ENCODE assay signal across 17 cellular contexts in the genomic region with DNA sequence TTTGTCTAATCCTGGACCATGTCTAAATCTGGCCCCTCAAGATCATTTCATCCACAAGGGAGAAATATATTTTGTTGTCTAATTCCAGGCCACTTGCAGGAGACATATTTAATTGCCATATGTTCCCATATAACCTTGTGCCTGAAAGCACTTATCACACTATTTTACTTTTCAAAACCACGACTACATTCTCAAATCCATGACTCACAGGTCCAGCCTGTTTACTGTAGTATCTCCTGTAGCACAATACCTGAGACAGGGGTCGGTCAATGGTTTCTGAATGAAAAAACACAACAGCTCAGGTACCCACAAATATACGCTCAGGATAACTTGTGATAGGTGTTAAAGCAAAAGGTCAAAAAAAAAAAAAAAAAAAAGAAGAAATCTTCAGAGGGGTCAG.
DNase-seq lines count a peak whose midpoint lies in the region; ATAC-seq, FAIRE-seq and TF ChIP-seq lines count a peak whose summit lies in the region.
"Had no signal": no experiment of that assay in that cellular context is flagged by ENCODE, and none has a peak within 500 bp of the region (broad histone marks: within the 10 kb centered on the region; RNA-seq: fewer than 3 reads in every experiment).

No MANE protein-coding gene starts in this region.

- no peak for TF ChIP-seq POLR2A in HepG2 (IDR thresholded peaks at IDR 0.05; ENCODE audit: insufficient read depth in 1 of 2, low read depth in 2 of 2, low read length in 2 of 2)

- DNase-seq in DMS 273 treated with DMSO at 0.1 percent for 48 hours (lab: John Stamatoyannopoulos, UW) (peak; percentile 1), NCI-H524 treated with DMSO at 0.1 percent for 48 hours (lab: John Stamatoyannopoulos, UW) (peak; percentile 53), epithelial cell of esophagus (ENCODE audit: low read depth) (peak; percentile 38), pancreas (no peak), coronary artery (ENCODE audit: low spot score) (no peak), hypothalamus (lab: John Stamatoyannopoulos, UW) (no peak), HepG2 (ENCODE audit: low spot score) (no peak), NCI-H2107 treated with DMSO at 0.1 percent for 48 hours (lab: John Stamatoyannopoulos, UW; ENCODE audit: unreplicated experiment) (no peak)
- DNase-seq: activated CD4-positive, alpha-beta T cell treated with anti-CD3 and anti-CD28 coated beads, Interleukin-2, amount 10 ng/mL, durations not matched to agents 24 days and 14 days; activated T-cell treated with anti-CD3 and anti-CD28 coated beads, Interleukin-2, amount 50 U/mL, for 4 hours; erythroblast; natural killer cell; NCI-H1105 treated with DMSO at 0.1 percent for 48 hours; NCI-H446; SJCRH30 had no signal

- in situ Hi-C loops in HepG2 (cut with HindIII; ENCODE audit: extremely low pct_ligation_motif_present, low pct_unique_long_range_greater_than_20kb), result loop anchor here (5.0 kb wide), 1 partner anchor 117 kb away; no protein-coding TSS in a partner anchor

- no peak for FAIRE-seq in pancreas (lab: Jason Lieb, UNC)
- no peak for FAIRE-seq in HepG2 (lab: Jason Lieb, UNC)
- FAIRE-seq: colon had no signal

- TF ChIP-seq CTCF in epithelial cell of esophagus (IDR thresholded peaks at IDR 0.05; ENCODE audit: insufficient read depth, low read depth, low read length, missing control alignments) (no peak), pancreas (IDR thresholded peaks at IDR 0.05) (no peak), coronary artery (IDR thresholded peaks at IDR 0.05) (no peak), HepG2 (CRISPR knock-in tag; IDR thresholded peaks at IDR 0.05) (no peak)

- no peaks in the 10 kb centered on the region for H3K79me2 ChIP-seq in HepG2 (ENCODE audit: insufficient read depth, low read length)

- no peak for TF ChIP-seq EP300 in HepG2 (IDR thresholded peaks at IDR 0.05; ENCODE audit: low read depth in 2 of 2, low read length in 2 of 2)
- TF ChIP-seq EP300 in HepG2 (CRISPR knock-in tag; IDR thresholded peaks at IDR 0.05; ENCODE audit: borderline replicate concordance), result no peak

- BruUV-seq in HepG2 (replicated peaks; lab: Mats Ljungman, UMichigan), result no TSS peak

- CTCF ChIA-PET in HepG2 (lab: Yijun Ruan, JAX; ENCODE audit: low intra/inter-chr PET ratio, low total read pairs), result no interaction called here

- H3K4me2 ChIP-seq in HepG2 (ENCODE audit: low read depth, low read length), result no peak overlapping the region

- TF ChIP-seq RAD21 in HepG2 (CRISPR knock-in tag; IDR thresholded peaks at IDR 0.05), result no peak

- peaks cover 6% of the 10 kb centered on the region; the same call in 1 of the 2 replicates for H4K20me1 ChIP-seq in HepG2 (ENCODE audit: insufficient read depth, low read length)

- H3K9ac ChIP-seq in HepG2 (ENCODE audit: insufficient read depth, low read depth, low read length), result no peak overlapping the region

- POLR2A ChIA-PET in HepG2 (lab: Yijun Ruan, JAX), result no interaction called here

- no peak overlapping the region for H2AFZ ChIP-seq in HepG2 (ENCODE audit: low read length)

- H3K4me1 ChIP-seq in pancreas (peaks cover 0 to 26% (median 6%) of the 10 kb centered on the region in 3 donors), HepG2 (ENCODE audit: insufficient read depth, low read length) (no peaks in the 10 kb centered on the region)

- H3K4me3 ChIP-seq in epithelial cell of esophagus (ENCODE audit: low read length), result no peak overlapping the region
- H3K4me3 ChIP-seq in pancreas, result no peak overlapping the region
- H3K4me3 ChIP-seq in coronary artery, result no peak overlapping the region
- no peak overlapping the region for H3K4me3 ChIP-seq in HepG2 (replicated peaks in 1 of 3; ENCODE audit: insufficient read depth in 1 of 3, low read depth in 2 of 3, low read length in 3 of 3)
- H3K4me3 ChIP-seq: HAP-1, SJCRH30 had no signal

- H3K27me3 ChIP-seq in pancreas (no peaks in the 10 kb centered on the region), HepG2 (ENCODE audit: control insufficient read depth in 1 of 2, insufficient read depth in 2 of 2, low read length in 2 of 2) (no peaks in the 10 kb centered on the region)
- H3K27me3 ChIP-seq: SJCRH30 had no signal

- intact Hi-C loops in pancreas (cut with DNase I), result no loop called here
- intact Hi-C loops in HepG2 (cut with micrococcal nuclease; ENCODE audit: unreplicated experiment), result loop anchor here (1.0 kb wide), 1 partner anchor 11 kb away; no protein-coding TSS in a partner anchor

- ATAC-seq in pancreas (peak in 3 of 4 donors; percentile 4 to 51 (median 25)), HepG2 (no peak; the same call in 2 of the 3 replicates)
- ATAC-seq: activated T-cell treated with anti-CD3 and anti-CD28 coated beads, Interleukin-2, amount 50 U/mL, for 4 hours; natural killer cell had no signal

- no peak overlapping the region for H3K27ac ChIP-seq in pancreas
- H3K27ac ChIP-seq in coronary artery, result peak overlapping the region in 1 of 2 donors; percentile 39
- no peak overlapping the region for H3K27ac ChIP-seq in HepG2 (ENCODE audit: extremely low read length, insufficient read depth, low read length)
- H3K27ac ChIP-seq: SJCRH30 had no signal

- no peaks in the 10 kb centered on the region for H3K36me3 ChIP-seq in pancreas
- H3K36me3 ChIP-seq in HepG2 (replicated peaks in 1 of 2; ENCODE audit: control insufficient read depth in 1 of 2, insufficient read depth in 2 of 2, low read length in 2 of 2), result peaks cover 1 to 13% of the 10 kb centered on the region in 2 experiments; a peak in 4 of 5 replicates
- H3K36me3 ChIP-seq: HAP-1, SJCRH30 had no signal

- 62 to 65% methylated on average over 3 of the region's 3 CpGs for WGBS in pancreas, 2 donors
- WGBS in HepG2 (ENCODE audit: low lambda C conversion rate), result 93% methylated on average over 3 of the region's 3 CpGs

- H3K9me3 ChIP-seq in pancreas, result no peaks in the 10 kb centered on the region
- no peaks in the 10 kb centered on the region for H3K9me3 ChIP-seq in HepG2 (ENCODE audit: low read length)
- H3K9me3 ChIP-seq: HAP-1 had no signal

TF ChIP-seq in HepG2, 621 proteins besides CTCF, POLR2A, EP300 and RAD21:
- TF ChIP-seq PCBP1 (IDR thresholded peaks at IDR 0.05; ENCODE audit: borderline replicate concordance, low read depth, low read length) (no peak), RBM39 (IDR thresholded peaks at IDR 0.05; ENCODE audit: low read depth, low read length, poor library complexity, severe bottlenecking) (no peak), ATAD3A (CRISPR knock-in tag; IDR thresholded peaks at IDR 0.05) (no peak), ZNF775 (CRISPR knock-in tag; IDR thresholded peaks at IDR 0.05; ENCODE audit: borderline replicate concordance) (no peak), ZNF564 (CRISPR knock-in tag; IDR thresholded peaks at IDR 0.05) (no peak), ZNF496 (CRISPR knock-in tag; IDR thresholded peaks at IDR 0.05; ENCODE audit: insufficient replicate concordance) (no peak), HOXD1 (CRISPR knock-in tag; IDR thresholded peaks at IDR 0.05) (no peak), ZNF484 (CRISPR knock-in tag; IDR thresholded peaks at IDR 0.05; ENCODE audit: borderline replicate concordance, low read depth) (no peak), RFXAP (CRISPR knock-in tag; IDR thresholded peaks at IDR 0.05; ENCODE audit: borderline replicate concordance) (no peak), ZNF468 (CRISPR knock-in tag; IDR thresholded peaks at IDR 0.05) (no peak), KLF9 (CRISPR knock-in tag; IDR thresholded peaks at IDR 0.05; ENCODE audit: low read depth) (no peak)
- TF ChIP-seq, protein P1, sequence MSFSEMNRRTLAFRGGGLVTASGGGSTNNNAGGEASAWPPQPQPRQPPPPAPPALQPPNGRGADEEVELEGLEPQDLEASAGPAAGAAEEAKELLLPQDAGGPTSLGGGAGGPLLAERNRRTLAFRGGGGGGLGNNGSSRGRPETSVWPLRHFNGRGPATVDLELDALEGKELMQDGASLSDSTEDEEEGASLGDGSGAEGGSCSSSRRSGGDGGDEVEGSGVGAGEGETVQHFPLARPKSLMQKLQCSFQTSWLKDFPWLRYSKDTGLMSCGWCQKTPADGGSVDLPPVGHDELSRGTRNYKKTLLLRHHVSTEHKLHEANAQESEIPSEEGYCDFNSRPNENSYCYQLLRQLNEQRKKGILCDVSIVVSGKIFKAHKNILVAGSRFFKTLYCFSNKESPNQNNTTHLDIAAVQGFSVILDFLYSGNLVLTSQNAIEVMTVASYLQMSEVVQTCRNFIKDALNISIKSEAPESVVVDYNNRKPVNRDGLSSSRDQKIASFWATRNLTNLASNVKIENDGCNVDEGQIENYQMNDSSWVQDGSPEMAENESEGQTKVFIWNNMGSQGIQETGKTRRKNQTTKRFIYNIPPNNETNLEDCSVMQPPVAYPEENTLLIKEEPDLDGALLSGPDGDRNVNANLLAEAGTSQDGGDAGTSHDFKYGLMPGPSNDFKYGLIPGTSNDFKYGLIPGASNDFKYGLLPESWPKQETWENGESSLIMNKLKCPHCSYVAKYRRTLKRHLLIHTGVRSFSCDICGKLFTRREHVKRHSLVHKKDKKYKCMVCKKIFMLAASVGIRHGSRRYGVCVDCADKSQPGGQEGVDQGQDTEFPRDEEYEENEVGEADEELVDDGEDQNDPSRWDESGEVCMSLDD (CRISPR knock-in tag; IDR thresholded peaks at IDR 0.05; ENCODE audit: borderline replicate concordance), result no peak
- TF ChIP-seq, protein P2, sequence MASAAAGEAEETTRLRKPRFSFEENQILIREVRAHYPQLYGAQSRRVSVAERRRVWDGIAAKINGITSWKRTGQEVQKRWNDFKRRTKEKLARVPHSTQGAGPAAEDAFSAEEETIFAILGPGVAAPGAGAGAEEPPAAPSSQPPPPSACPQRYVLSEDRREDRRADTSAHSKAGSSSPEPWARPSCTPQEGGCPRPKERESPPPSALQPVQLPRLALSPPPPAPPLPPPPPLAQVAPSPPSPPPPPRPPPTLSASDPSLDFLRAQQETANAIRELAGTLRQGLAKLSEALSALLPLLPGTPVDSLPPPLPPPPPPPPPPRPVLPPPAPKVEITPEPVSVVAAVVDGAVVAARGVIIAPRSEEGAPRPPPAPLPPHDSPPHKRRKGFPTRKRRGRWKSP (CRISPR knock-in tag; IDR thresholded peaks at IDR 0.05), result no peak

Comparison
In these comparisons a context has a peak if more than half of its experiments do, and no peak if none do; other contexts are left out.
1. DNase-seq: peak in DMS 273 treated with DMSO at 0.1 percent for 48 hours (single experiment), NCI-H524 treated with DMSO at 0.1 percent for 48 hours (single experiment) and epithelial cell of esophagus (single experiment); none in pancreas (0 of 6), coronary artery (single experiment), hypothalamus (0 of 51), HepG2 (single experiment) and NCI-H2107 treated with DMSO at 0.1 percent for 48 hours (single experiment).